Comparison of ENCODE assay signal across 28 cellular contexts in the genomic region with DNA sequence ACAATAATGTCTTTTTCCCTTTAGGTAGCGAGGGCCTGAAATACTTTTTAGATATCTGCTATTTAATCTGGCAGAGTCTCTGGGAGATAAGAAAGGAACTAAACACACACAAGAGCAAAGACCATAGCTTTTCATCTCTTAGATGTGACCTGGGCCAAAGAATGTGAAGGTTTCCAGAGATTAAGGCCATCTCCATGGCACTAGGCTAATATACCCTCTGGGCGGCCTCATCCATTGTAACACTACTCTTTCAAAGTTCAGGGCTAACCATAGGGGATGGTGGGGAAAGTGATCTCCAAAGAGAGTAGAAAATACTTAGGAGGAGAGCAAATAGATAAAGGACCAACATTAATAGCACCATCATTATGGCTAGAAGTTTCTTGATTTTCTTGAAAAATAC.
"Had no signal": no experiment of that assay in that cellular context is flagged by ENCODE, and none has a peak within 500 bp of the region (broad histone marks: within the 10 kb centered on the region; RNA-seq: fewer than 3 reads in every experiment).

No MANE protein-coding gene starts in this region.

- H3K36me3 ChIP-seq: stomach, suprapubic skin, thoracic aorta, thyroid gland, tibial artery, tibial nerve, transverse colon, upper lobe of left lung, upper lobe of right lung, uterus, vagina had no signal

- H3K4me3 Mint-ChIP-seq: stimulated activated effector memory CD8-positive, alpha-beta T cell treated with anti-CD3 and anti-CD28 coated beads, Interleukin-12 subunit alpha, Interleukin-12 subunit beta, amount 100 ng/mL, for 72 hours; stimulated activated memory B cell treated with anti-CD40 and anti-IgM and Interleukin-4, amounts not matched to agents 10 μg/mL and 1 μg/mL and 100 μg/mL, for 72 hours; stimulated activated naive B cell treated with anti-CD40 and anti-IgM and Interleukin-4, amounts not matched to agents 10 μg/mL and 1 μg/mL and 100 μg/mL, for 72 hours; stimulated activated naive CD8-positive, alpha-beta T cell treated with anti-CD3 and anti-CD28 coated beads, Interleukin-15, amount 100 ng/mL, for 72 hours; stimulated activated naive CD8-positive, alpha-beta T cell treated with anti-CD3 and anti-CD28 coated beads, Interleukin-15, Interleukin-2, amounts not matched to agents 100 ng/mL and 50 ng/mL, for 24 hours; type B pancreatic cell had no signal

- H3K27me3 ChIP-seq: stomach, suprapubic skin, testis, thyroid gland, tibial artery, tibial nerve, transverse colon, upper lobe of left lung, upper lobe of right lung, uterus, vagina had no signal

- ATAC-seq: stimulated activated effector memory CD8-positive, alpha-beta T cell treated with anti-CD3 and anti-CD28 coated beads, Interleukin-12 subunit alpha, Interleukin-12 subunit beta, amount 100 ng/mL, for 72 hours; stimulated activated memory B cell treated with anti-CD40 and anti-IgM and Interleukin-4, amounts not matched to agents 10 μg/mL and 1 μg/mL and 100 μg/mL, for 72 hours; stimulated activated naive B cell treated with anti-CD40 and anti-IgM and Interleukin-4, amounts not matched to agents 10 μg/mL and 1 μg/mL and 100 μg/mL, for 72 hours; stimulated activated naive CD8-positive, alpha-beta T cell treated with anti-CD3 and anti-CD28 coated beads, Interleukin-15, amount 100 ng/mL, for 72 hours; stimulated activated naive CD8-positive, alpha-beta T cell treated with anti-CD3 and anti-CD28 coated beads, Interleukin-15, Interleukin-2, amounts not matched to agents 100 U/mL and 50 U/mL, for 24 hours; upper lobe of right lung had no signal

- H3K27ac Mint-ChIP-seq: stimulated activated effector memory CD8-positive, alpha-beta T cell treated with anti-CD3 and anti-CD28 coated beads, Interleukin-12 subunit alpha, Interleukin-12 subunit beta, amount 100 ng/mL, for 72 hours; stimulated activated memory B cell treated with anti-CD40 and anti-IgM and Interleukin-4, amounts not matched to agents 10 μg/mL and 1 μg/mL and 100 μg/mL, for 72 hours; stimulated activated naive B cell treated with anti-CD40 and anti-IgM and Interleukin-4, amounts not matched to agents 10 μg/mL and 1 μg/mL and 100 μg/mL, for 72 hours; stimulated activated naive CD8-positive, alpha-beta T cell treated with anti-CD3 and anti-CD28 coated beads, Interleukin-15, amount 100 ng/mL, for 72 hours; stimulated activated naive CD8-positive, alpha-beta T cell treated with anti-CD3 and anti-CD28 coated beads, Interleukin-15, Interleukin-2, amounts not matched to agents 100 ng/mL and 50 ng/mL, for 24 hours; type B pancreatic cell had no signal

- H3K9me3 Mint-ChIP-seq: stimulated activated memory B cell treated with anti-CD40 and anti-IgM and Interleukin-4, amounts not matched to agents 10 μg/mL and 1 μg/mL and 100 μg/mL, for 72 hours; type B pancreatic cell had no signal

- H3K27me3 Mint-ChIP-seq: stimulated activated memory B cell treated with anti-CD40 and anti-IgM and Interleukin-4, amounts not matched to agents 10 μg/mL and 1 μg/mL and 100 μg/mL, for 72 hours; stimulated activated naive B cell treated with anti-CD40 and anti-IgM and Interleukin-4, amounts not matched to agents 10 μg/mL and 1 μg/mL and 100 μg/mL, for 72 hours; stimulated activated naive CD8-positive, alpha-beta T cell treated with anti-CD3 and anti-CD28 coated beads, Interleukin-15, amount 100 ng/mL, for 72 hours; stimulated activated naive CD8-positive, alpha-beta T cell treated with anti-CD3 and anti-CD28 coated beads, Interleukin-15, Interleukin-2, amounts not matched to agents 100 ng/mL and 50 ng/mL, for 24 hours; type B pancreatic cell had no signal

- H3K36me3 Mint-ChIP-seq: stimulated activated effector memory CD8-positive, alpha-beta T cell treated with anti-CD3 and anti-CD28 coated beads, Interleukin-12 subunit alpha, Interleukin-12 subunit beta, amount 100 ng/mL, for 72 hours; stimulated activated memory B cell treated with anti-CD40 and anti-IgM and Interleukin-4, amounts not matched to agents 10 μg/mL and 1 μg/mL and 100 μg/mL, for 72 hours; stimulated activated naive B cell treated with anti-CD40 and anti-IgM and Interleukin-4, amounts not matched to agents 10 μg/mL and 1 μg/mL and 100 μg/mL, for 72 hours; type B pancreatic cell had no signal

- H3K4me1 Mint-ChIP-seq: stimulated activated effector memory CD8-positive, alpha-beta T cell treated with anti-CD3 and anti-CD28 coated beads, Interleukin-12 subunit alpha, Interleukin-12 subunit beta, amount 100 ng/mL, for 72 hours; stimulated activated memory B cell treated with anti-CD40 and anti-IgM and Interleukin-4, amounts not matched to agents 10 μg/mL and 1 μg/mL and 100 μg/mL, for 72 hours; stimulated activated naive B cell treated with anti-CD40 and anti-IgM and Interleukin-4, amounts not matched to agents 10 μg/mL and 1 μg/mL and 100 μg/mL, for 72 hours; stimulated activated naive CD8-positive, alpha-beta T cell treated with anti-CD3 and anti-CD28 coated beads, Interleukin-15, amount 100 ng/mL, for 72 hours had no signal

- H3K4me3 ChIP-seq: stomach, suprapubic skin, testis, thoracic aorta, thyroid gland, tibial artery, tibial nerve, transverse colon, upper lobe of left lung, upper lobe of right lung, uterus, vagina had no signal

- DNase-seq: stimulated activated CD4-positive, alpha-beta T cell treated with anti-CD3 and anti-CD28 coated beads, Interleukin-2, amount 100 ng/mL, for 48 hours; stimulated activated CD4-positive, alpha-beta T cell treated with anti-CD3 and anti-CD28 coated beads, Interleukin-4, amount 100 ng/mL, for 1 hour; stimulated activated CD4-positive, alpha-beta T cell treated with anti-CD3 and anti-CD28 coated beads, Interleukin-4, amount 100 ng/mL, for 24 hours; stimulated activated CD4-positive, alpha-beta T cell treated with anti-CD3 and anti-CD28 coated beads, Interleukin-4, amount 100 ng/mL, for 4 hours; stimulated activated CD8-positive, alpha-beta memory T cell treated with anti-CD3 and anti-CD28 coated beads, Interleukin-4, amount 100 ng/mL, for 48 hours; stimulated activated naive B cell treated with anti-CD40 and anti-IgM and Interleukin-4, amounts not matched to agents 10 μg/mL and 1 μg/mL and 100 μg/mL, for 72 hours; stimulated activated naive CD4-positive, alpha-beta T cell treated with Interleukin-2 at 50 U/mL for 16 hours; stimulated activated naive CD8-positive, alpha-beta T cell treated with anti-CD3 and anti-CD28 coated beads, Interleukin-15, amount 100 ng/mL, for 72 hours; stimulated activated naive CD8-positive, alpha-beta T cell treated with anti-CD3 and anti-CD28 coated beads, Interleukin-15, Interleukin-2, amounts not matched to agents 100 U/mL and 50 U/mL, for 24 hours; stomach; substantia nigra; testis; thyroid gland; tibial artery; transverse colon; trophoblast cell; upper lobe of left lung; upper lobe of right lung; uterus had no signal

- H3K9me3 ChIP-seq: stomach, testis, thoracic aorta, thyroid gland, tibial artery, tibial nerve, transverse colon, upper lobe of left lung, upper lobe of right lung, uterus, vagina had no signal

- FAIRE-seq: urothelium cell line had no signal

- H3K27ac ChIP-seq: stomach, suprapubic skin, testis, thoracic aorta, thyroid gland, tibial artery, tibial nerve, transverse colon, upper lobe of left lung, upper lobe of right lung, uterus, vagina had no signal

- H3K4me1 ChIP-seq: stomach, suprapubic skin, testis, thyroid gland, tibial artery, tibial nerve, transverse colon, upper lobe of left lung, upper lobe of right lung, uterus, vagina had no signal
